In the genomic region with DNA sequence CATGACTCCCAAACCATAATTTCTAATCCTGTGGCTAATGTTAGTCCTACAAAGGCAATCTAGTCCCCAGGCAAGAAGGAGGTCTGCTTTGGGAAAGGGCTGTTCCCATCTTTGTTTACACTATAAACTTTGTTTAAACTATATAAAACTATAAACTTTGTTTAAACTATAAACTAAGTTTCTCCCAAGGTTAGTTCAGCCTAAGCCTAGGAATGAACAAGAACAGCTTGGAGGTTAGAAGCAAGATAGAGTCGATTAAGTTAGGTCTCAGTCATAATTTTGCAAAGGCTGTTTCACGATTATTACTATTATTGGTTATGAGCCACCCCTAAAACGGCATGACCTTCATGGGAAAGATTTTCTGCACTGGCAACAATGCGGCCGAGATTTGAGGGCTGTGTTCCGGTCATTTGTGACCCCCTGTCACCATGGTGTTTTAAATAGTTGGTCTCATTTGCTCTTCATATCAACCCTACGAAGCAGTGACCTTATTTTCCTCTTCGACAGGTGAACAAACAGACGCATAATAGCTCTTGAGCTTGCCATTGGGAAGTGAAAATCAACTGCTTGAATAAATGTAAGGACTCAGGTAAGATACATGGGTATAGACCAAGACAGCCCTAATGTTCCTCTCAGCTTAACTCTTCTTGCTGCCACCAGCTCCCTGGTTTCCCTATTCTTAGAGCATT, we compare ENCODE assay signal across 14 cellular contexts.
"Had no signal": no experiment of that assay in that cellular context is flagged by ENCODE, and none has a peak within 500 bp of the region (broad histone marks: within the 10 kb centered on the region; RNA-seq: fewer than 3 reads in every experiment).

No MANE protein-coding gene starts in this region.

- FAIRE-seq: colon, urothelium cell line had no signal

- H3K27me3 ChIP-seq: foreskin keratinocyte, neural progenitor cell, ovary, stomach, testis had no signal

- H3K9ac ChIP-seq: neural progenitor cell had no signal

- H3K27ac ChIP-seq: foreskin keratinocyte, lower lobe of right lung, neural progenitor cell, ovary, stomach, testis had no signal

- H2AFZ ChIP-seq: neural progenitor cell had no signal

- H3K36me3 ChIP-seq: lower lobe of right lung, neural progenitor cell, ovary, stomach had no signal

- H3K4me2 ChIP-seq: neural progenitor cell had no signal

- H3K4me1 ChIP-seq: foreskin keratinocyte, lower lobe of right lung, neural progenitor cell, stomach, testis had no signal

- DNase-seq: activated CD4-positive, alpha-beta T cell treated with anti-CD3 and anti-CD28 coated beads, Interleukin-2, amount 50 U/mL, for 1 hour; activated CD4-positive, CD25-positive, alpha-beta regulatory T cell; activated CD8-positive, alpha-beta memory T cell treated with anti-CD3 and anti-CD28 coated beads for 24 hours; activated gamma-delta T cell treated with Interleukin-2 at 50 U/mL for 16 hours; foreskin keratinocyte; left cardiac atrium; lower lobe of right lung; ovary; stimulated activated CD4-positive, alpha-beta T cell treated with anti-CD3 and anti-CD28 coated beads, Interleukin-1b, Interleukin-23, amount 100 ng/mL, for 48 hours; stomach; testis had no signal

- H3K4me3 ChIP-seq: lower lobe of right lung, neural progenitor cell, ovary, stomach, testis had no signal

- H3K9me3 ChIP-seq: lower lobe of right lung, ovary, testis had no signal
